15 cellular contexts compared by ENCODE assay signal in the genomic region with DNA sequence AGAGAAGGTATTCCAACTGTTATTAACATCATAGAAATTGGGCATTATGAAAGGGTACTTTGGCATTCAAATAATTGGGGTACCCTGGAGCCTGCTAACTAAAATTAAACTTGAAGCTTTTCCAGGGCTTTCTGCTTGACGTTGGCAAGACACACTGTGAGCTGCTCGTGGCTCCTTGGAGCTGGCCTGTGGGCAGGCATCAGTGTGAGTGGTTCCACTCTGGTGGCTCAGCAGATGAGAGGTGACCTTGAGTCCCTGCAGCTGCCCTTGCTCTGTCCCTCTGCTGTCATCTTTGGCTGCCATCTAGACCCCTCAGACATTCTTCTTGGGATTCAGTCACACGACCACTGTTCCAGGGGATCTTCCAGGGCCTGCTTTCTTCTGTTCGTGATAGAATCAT. TPM values are rescaled to one million over a fixed set of nuclear protein-coding genes. Genes with fewer than 3 reads are reported as not detected.
DNase-seq lines count a peak whose midpoint lies in the region; ATAC-seq and TF ChIP-seq lines count a peak whose summit lies in the region.
"Had no signal": no experiment of that assay in that cellular context is flagged by ENCODE, and none has a peak within 500 bp of the region (broad histone marks: within the 10 kb centered on the region; RNA-seq: fewer than 3 reads in every experiment).

No MANE protein-coding gene starts in this region.

- H3K27me3 Mint-ChIP-seq in activated naive CD8-positive, alpha-beta T cell: no peaks in the 10 kb centered on the region
- H3K27me3 Mint-ChIP-seq in activated naive CD8-positive, alpha-beta T cell treated with anti-CD3 and anti-CD28 coated beads, Interleukin-2, amount 50 U/mL, for 24 hours: no peaks in the 10 kb centered on the region

- no peaks in the 10 kb centered on the region for H3K36me3 ChIP-seq in KMS-11 (ENCODE audit: insufficient read depth)
- peaks cover 5 to 43% of the 10 kb centered on the region in 2 experiments for H3K36me3 ChIP-seq in mesenchymal stem cell (ENCODE audit: control insufficient read depth in 1 of 2, insufficient read depth in 2 of 2, low read depth in 1 of 2, low read length in 2 of 2)
- H3K36me3 ChIP-seq in prostate gland: peaks cover 2 to 5% of the 10 kb centered on the region in 2 donors

- no peak overlapping the region for H4K8ac ChIP-seq in mesenchymal stem cell (ENCODE audit: low read length)

- no peak overlapping the region for H3K4me2 ChIP-seq in KMS-11
- H3K4me2 ChIP-seq in mesenchymal stem cell (ENCODE audit: low read length, poor library complexity, severe bottlenecking): no peak overlapping the region

- H3K27ac Mint-ChIP-seq in activated naive CD8-positive, alpha-beta T cell: peak overlapping the region; percentile 55
- H3K27ac Mint-ChIP-seq in activated naive CD8-positive, alpha-beta T cell treated with anti-CD3 and anti-CD28 coated beads, Interleukin-2, amount 50 U/mL, for 24 hours: no peak overlapping the region
- peak overlapping the region; percentile 26 for H3K27ac Mint-ChIP-seq in stimulated activated effector memory CD8-positive, alpha-beta T cell treated with anti-CD3 and anti-CD28 coated beads, Interleukin-12 subunit alpha, Interleukin-12 subunit beta, amount 100 ng/mL, for 72 hours

- no peak overlapping the region for H3K4me3 ChIP-seq in KMS-11 (IDR thresholded peaks at IDR 0.05; ENCODE audit: insufficient read depth, low read depth, low read length)
- no peak overlapping the region for H3K4me3 ChIP-seq in mesenchymal stem cell (ENCODE audit: insufficient read depth in 1 of 2, low read depth in 1 of 2, low read length in 2 of 2)
- no peak overlapping the region for H3K4me3 ChIP-seq in prostate gland
- H3K4me3 ChIP-seq: HAP-1 had no signal

- H2BK15ac ChIP-seq in mesenchymal stem cell (ENCODE audit: low read depth, poor library complexity, severe bottlenecking): no peak overlapping the region

- H3K79me1 ChIP-seq in mesenchymal stem cell (replicated peaks; ENCODE audit: low read length, poor library complexity, severe bottlenecking): peaks cover 58% of the 10 kb centered on the region

- H3K9ac ChIP-seq in KMS-11: no peak overlapping the region
- peak overlapping the region; percentile 32 for H3K9ac ChIP-seq in mesenchymal stem cell (ENCODE audit: low read length)

- no peak overlapping the region for H2AK5ac ChIP-seq in mesenchymal stem cell (ENCODE audit: low read length, severe bottlenecking)

- no peaks in the 10 kb centered on the region for H3K9me3 ChIP-seq in mesenchymal stem cell (ENCODE audit: control insufficient read depth, low read length)
- H3K9me3 ChIP-seq in prostate gland: no peaks in the 10 kb centered on the region
- H3K9me3 ChIP-seq: HAP-1 had no signal

- no peak overlapping the region for H2BK5ac ChIP-seq in mesenchymal stem cell (ENCODE audit: low read depth, low read length, poor library complexity, severe bottlenecking)

- no peak overlapping the region for H2BK120ac ChIP-seq in mesenchymal stem cell (ENCODE audit: low read depth, low read length)

- H2BK12ac ChIP-seq in mesenchymal stem cell (ENCODE audit: low read length in 2 of 2): no peak overlapping the region

- H3K14ac ChIP-seq in mesenchymal stem cell (ENCODE audit: low read length in 2 of 2): no peak overlapping the region

- H3K23ac ChIP-seq in mesenchymal stem cell (ENCODE audit: low read length in 2 of 2): no peak overlapping the region

- H3K18ac ChIP-seq in mesenchymal stem cell (ENCODE audit: low read depth in 1 of 2, low read length in 2 of 2): no peak overlapping the region

- no peaks in the 10 kb centered on the region for H3K9me3 Mint-ChIP-seq in activated naive CD8-positive, alpha-beta T cell (ENCODE audit: low read depth)
- H3K9me3 Mint-ChIP-seq in activated naive CD8-positive, alpha-beta T cell treated with anti-CD3 and anti-CD28 coated beads, Interleukin-2, amount 50 U/mL, for 24 hours: no peaks in the 10 kb centered on the region
- H3K9me3 Mint-ChIP-seq in stimulated activated effector memory CD8-positive, alpha-beta T cell treated with anti-CD3 and anti-CD28 coated beads, Interleukin-12 subunit alpha, Interleukin-12 subunit beta, amount 100 ng/mL, for 72 hours: no peaks in the 10 kb centered on the region

- peaks cover 46% of the 10 kb centered on the region for H3K4me1 Mint-ChIP-seq in activated naive CD8-positive, alpha-beta T cell (ENCODE audit: low read depth)
- peaks cover 38% of the 10 kb centered on the region for H3K4me1 Mint-ChIP-seq in activated naive CD8-positive, alpha-beta T cell treated with anti-CD3 and anti-CD28 coated beads, Interleukin-2, amount 50 U/mL, for 24 hours
- H3K4me1 Mint-ChIP-seq in stimulated activated effector memory CD8-positive, alpha-beta T cell treated with anti-CD3 and anti-CD28 coated beads, Interleukin-12 subunit alpha, Interleukin-12 subunit beta, amount 100 ng/mL, for 72 hours: peaks cover 38% of the 10 kb centered on the region

- H3K4me1 ChIP-seq in KMS-11 (ENCODE audit: low read depth, poor library complexity, severe bottlenecking) (peaks cover 17% of the 10 kb centered on the region), mesenchymal stem cell (ENCODE audit: control insufficient read depth, insufficient read depth, low read depth, low read length) (peaks cover 11% of the 10 kb centered on the region), prostate gland (replicated peaks) (peaks cover 15% of the 10 kb centered on the region)

- DNase-seq in activated naive CD8-positive, alpha-beta T cell treated with anti-CD3 and anti-CD28 coated beads, Interleukin-2, amount 50 U/mL, for 24 hours: no peak
- no peak for DNase-seq in mesenchymal stem cell
- DNase-seq in stimulated activated effector memory CD8-positive, alpha-beta T cell treated with anti-CD3 and anti-CD28 coated beads, Interleukin-12 subunit alpha, Interleukin-12 subunit beta, amount 100 ng/mL, for 72 hours (ENCODE audit: low spot score in 2 of 2): no peak
- no peak for DNase-seq in head of caudate nucleus
- no peak for DNase-seq in prostate gland (ENCODE audit: low spot score)
- DNase-seq: DMS79, MV-4-11, NCI-H1417 treated with DMSO at 0.1 percent for 48 hours, NCI-H2029, NCI-H510A treated with DMSO at 0.1 percent for 48 hours had no signal

- no peak for ATAC-seq in activated naive CD8-positive, alpha-beta T cell treated with anti-CD3 and anti-CD28 coated beads, Interleukin-2, amount 50 U/mL, for 24 hours
- ATAC-seq in stimulated activated effector memory CD8-positive, alpha-beta T cell treated with anti-CD3 and anti-CD28 coated beads, Interleukin-12 subunit alpha, Interleukin-12 subunit beta, amount 100 ng/mL, for 72 hours: no peak
- no peak for ATAC-seq in GM18907 (IDR thresholded peaks at IDR 0.05; ENCODE audit: unreplicated experiment)

- H3K4me3 Mint-ChIP-seq in activated naive CD8-positive, alpha-beta T cell: no peak overlapping the region
- H3K4me3 Mint-ChIP-seq in activated naive CD8-positive, alpha-beta T cell treated with anti-CD3 and anti-CD28 coated beads, Interleukin-2, amount 50 U/mL, for 24 hours: no peak overlapping the region
- no peak overlapping the region for H3K4me3 Mint-ChIP-seq in stimulated activated effector memory CD8-positive, alpha-beta T cell treated with anti-CD3 and anti-CD28 coated beads, Interleukin-12 subunit alpha, Interleukin-12 subunit beta, amount 100 ng/mL, for 72 hours

- H3K27me3 ChIP-seq in KMS-11 (ENCODE audit: insufficient read depth, low read depth): no peaks in the 10 kb centered on the region
- H3K27me3 ChIP-seq in mesenchymal stem cell (ENCODE audit: control insufficient read depth in 1 of 2, insufficient read depth in 1 of 2, low read length in 2 of 2): no peaks in the 10 kb centered on the region
- no peaks in the 10 kb centered on the region for H3K27me3 ChIP-seq in prostate gland (replicated peaks; ENCODE audit: insufficient read depth)

- H2AFZ ChIP-seq in KMS-11 (ENCODE audit: low read depth) (no peak overlapping the region), mesenchymal stem cell (ENCODE audit: low read depth, low read length) (no peak overlapping the region)

- peaks cover 2% of the 10 kb centered on the region for H3K36me3 Mint-ChIP-seq in activated naive CD8-positive, alpha-beta T cell
- H3K36me3 Mint-ChIP-seq in activated naive CD8-positive, alpha-beta T cell treated with anti-CD3 and anti-CD28 coated beads, Interleukin-2, amount 50 U/mL, for 24 hours (ENCODE audit: low read depth): peaks cover 19% of the 10 kb centered on the region
- peaks cover 60% of the 10 kb centered on the region for H3K36me3 Mint-ChIP-seq in stimulated activated effector memory CD8-positive, alpha-beta T cell treated with anti-CD3 and anti-CD28 coated beads, Interleukin-12 subunit alpha, Interleukin-12 subunit beta, amount 100 ng/mL, for 72 hours

- 96% methylated on average over 4 of the region's 4 CpGs for WGBS in mesenchymal stem cell
- 55% methylated on average over 4 of the region's 4 CpGs for WGBS in prostate gland

- H4K91ac ChIP-seq in mesenchymal stem cell (ENCODE audit: low read length): no peak overlapping the region

- no peak for TF ChIP-seq CTCF in KMS-11 (conservative IDR thresholded peaks at IDR 0.05; ENCODE audit: low read depth, low read length)
- no peak for TF ChIP-seq CTCF in prostate gland (IDR thresholded peaks at IDR 0.05)

- no peak for TF ChIP-seq POLR2A in prostate gland (IDR thresholded peaks at IDR 0.05)

- peaks cover 55% of the 10 kb centered on the region for H3K79me2 ChIP-seq in KMS-11 (ENCODE audit: insufficient read depth, low read depth)

- intact Hi-C loops in head of caudate nucleus (cut with DNase I) (no loop called here), prostate gland (cut with DNase I) (no loop called here)

- peaks cover 9% of the 10 kb centered on the region; the same call in 1 of the 2 replicates for H4K20me1 ChIP-seq in KMS-11 (ENCODE audit: insufficient read depth)

- no peak overlapping the region for H3K4ac ChIP-seq in mesenchymal stem cell (ENCODE audit: low read depth in 1 of 2, low read length in 2 of 2)

- H3K27ac ChIP-seq in KMS-11 (peak overlapping the region; percentile 7; the same call in 1 of the 2 replicates), mesenchymal stem cell (ENCODE audit: low read length, poor library complexity, severe bottlenecking) (no peak overlapping the region), prostate gland (peak overlapping the region in 1 of 2 donors; percentile 15)
- H3K27ac ChIP-seq: C4-2B had no signal

RNA-seq across cellular contexts. Expression of gene CNNM3, which starts 6.7 kb away (rescaled TPM):
- polyA plus RNA-seq in mesenchymal stem cell (2013, experiment 1 of 2): 3.8 TPM
- 3.8 TPM for polyA plus RNA-seq in mesenchymal stem cell (2013, experiment 2 of 2)
- total RNA-seq in prostate gland: 10 to 100 TPM; 29.7 to 29.8 TPM

RNA-seq across cellular contexts. Expression of gene ANKRD23, which starts 21.0 kb away (rescaled TPM):
- 0.81 TPM for polyA plus RNA-seq in mesenchymal stem cell (2013, experiment 1 of 2)
- polyA plus RNA-seq in mesenchymal stem cell (2013, experiment 2 of 2): 0.89 TPM
- total RNA-seq in prostate gland: 10 to 100 TPM; 11.4 to 15.2 TPM

RNA-seq across cellular contexts. Expression of gene ANKRD39, which starts 35.0 kb away (rescaled TPM):
- polyA plus RNA-seq in mesenchymal stem cell (2013, experiment 1 of 2): 11.8 TPM
- polyA plus RNA-seq in mesenchymal stem cell (2013, experiment 2 of 2): 10.8 TPM
- 10 to 100 TPM; 21.2 to 38.7 TPM for total RNA-seq in prostate gland

RNA-seq across cellular contexts. Expression of gene SEMA4C, which starts 47.1 kb away (rescaled TPM):
- polyA plus RNA-seq in mesenchymal stem cell (2013, experiment 1 of 2): 20.2 TPM
- 20.7 TPM for polyA plus RNA-seq in mesenchymal stem cell (2013, experiment 2 of 2)
- 10 to 100 TPM; 35.8 to 45.9 TPM for total RNA-seq in prostate gland
